Comparison of ENCODE assay signal across 8 cellular contexts in the genomic region with DNA sequence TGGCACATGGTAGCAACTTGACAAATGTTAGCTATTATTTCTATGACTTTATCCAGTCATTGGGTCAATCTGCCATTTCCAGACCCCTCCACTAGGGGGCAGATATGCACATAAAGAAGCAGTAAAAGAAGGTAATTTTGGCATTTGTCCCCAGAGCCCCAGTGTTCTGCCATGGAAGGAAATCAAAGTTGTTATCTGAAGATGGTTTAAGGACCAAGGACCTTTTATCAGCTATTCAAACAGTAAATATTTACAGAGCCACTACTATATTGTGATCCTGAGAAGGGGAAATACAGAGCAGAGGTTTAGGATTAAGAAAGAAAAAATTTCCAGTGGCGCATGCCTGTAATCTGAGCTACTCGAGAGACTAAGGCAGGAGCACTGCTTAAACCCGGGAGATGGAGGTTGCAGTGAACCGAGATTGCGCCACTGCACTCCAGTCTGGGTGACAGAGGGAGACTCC. TPM values are rescaled to one million over a fixed set of nuclear protein-coding genes. Genes with fewer than 3 reads are reported as not detected.
DNase-seq lines count a peak whose midpoint lies in the region; ATAC-seq and TF ChIP-seq lines count a peak whose summit lies in the region.

No MANE protein-coding gene starts in this region.

- peaks cover 18% of the 10 kb centered on the region for H3K36me3 ChIP-seq in left ventricle myocardium inferior

- H3K9me3 ChIP-seq in left ventricle myocardium inferior (replicated peaks) = no peaks in the 10 kb centered on the region

- no peak overlapping the region for H3K4me3 Mint-ChIP-seq in T-cell

- H3K27ac Mint-ChIP-seq in T-cell = peak overlapping the region; percentile 53 to 73

- no peaks in the 10 kb centered on the region for H3K9me3 Mint-ChIP-seq in T-cell

- in situ Hi-C loops in GM13976 (cut with MboI; ENCODE audit: low sequenced_read_pairs, unreplicated experiment) = no loop called here

- ATAC-seq in T-cell (replicated peaks in 1 of 4) = peak; percentile 61 to 82 (median 75)
- ATAC-seq in HG03520 (IDR thresholded peaks at IDR 0.05; ENCODE audit: unreplicated experiment) = no peak

- no peak overlapping the region for H3K4me3 ChIP-seq in left ventricle myocardium inferior
- H3K4me3 ChIP-seq in skeletal muscle cell (ENCODE audit: low read depth, low read length) = no peak overlapping the region

- no peaks in the 10 kb centered on the region for H3K27me3 Mint-ChIP-seq in T-cell

- CTCF ChIA-PET in T-cell (lab: Charles Lee) = interaction anchor here (0.6 to 3.0 kb wide), 61 partner anchors 9 to 1040 kb away, joined by 3 to 32 read pairs (median 4); a partner anchor contains a TSS

- H3K4me1 Mint-ChIP-seq in T-cell = peaks cover 3 to 6% (median 4%) of the 10 kb centered on the region in 3 donors

- intact Hi-C loops in left ventricle myocardium inferior (cut with micrococcal nuclease) = loop anchor here (10.0 kb wide), 2 partner anchors 71 to 151 kb away; no protein-coding TSS in a partner anchor

- DNase-seq in GM13976 (ENCODE audit: low spot score) = peak; percentile 70
- peak; percentile 52 for DNase-seq in NCI-H1105 (lab: John Stamatoyannopoulos, UW)
- DNase-seq in T-cell = peak; percentile 31 to 83 (median 70)
- DNase-seq in activated naive CD8-positive, alpha-beta T cell treated with anti-CD3 and anti-CD28 coated beads, Interleukin-2, amount 50 U/mL, for 16 hours (ENCODE audit: low read depth, low spot score) = peak; percentile 47
- DNase-seq in left ventricle myocardium inferior = peak; percentile 60
- DNase-seq in skeletal muscle cell (ENCODE audit: low read depth) = peak; percentile 17

- TF ChIP-seq CTCF in 22Rv1 (IDR thresholded peaks at IDR 0.05) (peak; percentile 91), GM13976 (IDR thresholded peaks at IDR 0.05; ENCODE audit: borderline replicate concordance, control extremely low read depth, extremely low read depth, insufficient read depth, missing control alignments) (peak; percentile 77), left ventricle myocardium inferior (IDR thresholded peaks at IDR 0.05; ENCODE audit: borderline replicate concordance) (peak; percentile 89)

- H3K4me1 ChIP-seq in left ventricle myocardium inferior = peaks cover 29% of the 10 kb centered on the region

- POLR2A ChIA-PET in T-cell (lab: Charles Lee) = interaction anchor here in 1 of 2 donors (1.0 kb wide), 1 partner anchor 64 kb away, joined by 3 read pairs; no protein-coding TSS in a partner anchor

- peaks cover 16% of the 10 kb centered on the region for H3K36me3 Mint-ChIP-seq in T-cell

- H3K27me3 ChIP-seq in left ventricle myocardium inferior (ENCODE audit: low read depth) = no peaks in the 10 kb centered on the region

- peak overlapping the region; percentile 61 for H3K27ac ChIP-seq in 22Rv1
- no peak overlapping the region for H3K27ac ChIP-seq in left ventricle myocardium inferior (replicated peaks)

RNA-seq across cellular contexts. Expression of a gene that starts 20.0 kb away (rescaled TPM):
- total RNA-seq in T-cell = 100 to 1,000 TPM in 2 of 5 donors, 10 to 100 TPM in 3; 37.5 to 226 (median 42.5) TPM
- total RNA-seq in left ventricle myocardium inferior = 3.5 TPM

RNA-seq across cellular contexts. Expression of a gene that starts 35.2 kb away (rescaled TPM):
- total RNA-seq in T-cell = 10 to 100 TPM in 3 of 5 donors, 1 to 10 TPM in 2; 7.7 to 13.6 (median 12.7) TPM
- total RNA-seq in left ventricle myocardium inferior = 1.4 TPM

RNA-seq across cellular contexts. Expression of a gene that starts 37.8 kb away (rescaled TPM):
- total RNA-seq in T-cell (1 to 10 TPM in 4 of 5 donors, not detected in 1; 1.2 to 1.8 (median 1.3) TPM), left ventricle myocardium inferior (3.1 TPM)

RNA-seq across cellular contexts. Expression of a gene that starts 44.0 kb away (rescaled TPM):
- total RNA-seq in T-cell (1,000 to 10,000 TPM; 2,927 to 3,276 (median 3,036) TPM), left ventricle myocardium inferior (840 TPM)

RNA-seq across cellular contexts. Expression of a gene that starts 46.2 kb away (rescaled TPM):
- total RNA-seq in T-cell (10 to 100 TPM in 3 of 5 donors, 1 to 10 TPM in 2; 7.6 to 82.8 (median 11.0) TPM), left ventricle myocardium inferior (13.1 TPM)

Comparison
In these comparisons a context has a peak if more than half of its experiments do, and no peak if none do; other contexts are left out.
1. DNase-seq: peak in every context shown above with its lines; median percentile 70 in GM13976; 70 in T-cell; 60 in left ventricle myocardium inferior; 52 in NCI-H1105; 47 in activated naive CD8-positive, alpha-beta T cell treated with anti-CD3 and anti-CD28 coated beads, Interleukin-2, amount 50 U/mL, for 16 hours; 17 in skeletal muscle cell.